ENCODE assay signal across 1 cellular context in the genomic region with DNA sequence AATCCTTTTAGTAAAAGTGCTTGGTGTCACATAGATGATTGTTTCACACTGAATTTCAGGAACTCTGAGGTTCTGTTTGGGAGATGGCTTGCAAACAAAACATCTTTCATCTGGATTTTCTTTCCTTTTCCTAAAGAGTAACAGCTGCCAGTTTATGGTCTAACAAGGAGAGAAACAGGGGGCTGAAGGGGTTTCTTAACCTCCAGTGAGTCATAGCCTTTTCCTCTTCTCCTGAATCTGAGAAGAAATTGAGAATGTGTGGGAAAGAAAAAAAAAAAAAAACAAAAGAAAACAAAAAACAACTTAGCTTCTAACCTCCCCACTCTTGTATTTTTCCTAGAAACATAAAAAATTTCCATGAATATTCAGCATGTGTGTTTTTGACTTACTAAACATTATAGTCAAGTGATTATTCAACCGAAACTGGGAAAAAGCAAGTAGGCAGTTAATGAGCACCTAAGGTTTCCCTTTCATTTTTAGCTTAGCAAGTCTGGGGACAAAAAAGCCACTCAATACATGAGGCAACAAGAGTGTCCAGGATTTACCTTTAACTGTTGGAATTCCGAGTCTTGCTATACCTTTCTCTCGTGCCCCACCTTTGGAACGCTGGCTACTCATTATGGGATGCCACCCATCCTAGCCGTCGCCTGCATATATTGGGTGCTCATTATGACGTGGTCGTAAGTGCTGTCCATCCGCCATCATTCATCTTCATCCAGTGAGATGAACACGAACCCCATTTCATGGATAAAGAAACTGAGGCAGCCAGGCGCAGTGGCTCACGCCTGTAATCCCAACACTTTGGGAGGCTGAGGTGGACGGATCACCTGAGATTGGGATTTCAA.
TF ChIP-seq lines count a peak whose summit lies in the region.

No MANE protein-coding gene starts in this region.

TF ChIP-seq in GM23338, 12 proteins besides CTCF, POLR2A, EP300 and RAD21 (continued from another document):
- TF ChIP-seq EZH2 (IDR thresholded peaks at IDR 0.05; ENCODE audit: low read depth, unreplicated experiment) (no peak), POLR2AphosphoS5 (IDR thresholded peaks at IDR 0.05; ENCODE audit: low read depth) (no peak), REST (IDR thresholded peaks at IDR 0.05; ENCODE audit: unreplicated experiment) (no peak), JUNB (IDR thresholded peaks at IDR 0.05; ENCODE audit: unreplicated experiment) (no peak), ZNF331 (CRISPR knock-in tag; IDR thresholded peaks at IDR 0.05; ENCODE audit: low read depth) (no peak), CREB1 (CRISPR knock-in tag; IDR thresholded peaks at IDR 0.05; ENCODE audit: low read depth) (no peak), ETS1 (IDR thresholded peaks at IDR 0.05) (no peak)
- TF ChIP-seq, protein P1, sequence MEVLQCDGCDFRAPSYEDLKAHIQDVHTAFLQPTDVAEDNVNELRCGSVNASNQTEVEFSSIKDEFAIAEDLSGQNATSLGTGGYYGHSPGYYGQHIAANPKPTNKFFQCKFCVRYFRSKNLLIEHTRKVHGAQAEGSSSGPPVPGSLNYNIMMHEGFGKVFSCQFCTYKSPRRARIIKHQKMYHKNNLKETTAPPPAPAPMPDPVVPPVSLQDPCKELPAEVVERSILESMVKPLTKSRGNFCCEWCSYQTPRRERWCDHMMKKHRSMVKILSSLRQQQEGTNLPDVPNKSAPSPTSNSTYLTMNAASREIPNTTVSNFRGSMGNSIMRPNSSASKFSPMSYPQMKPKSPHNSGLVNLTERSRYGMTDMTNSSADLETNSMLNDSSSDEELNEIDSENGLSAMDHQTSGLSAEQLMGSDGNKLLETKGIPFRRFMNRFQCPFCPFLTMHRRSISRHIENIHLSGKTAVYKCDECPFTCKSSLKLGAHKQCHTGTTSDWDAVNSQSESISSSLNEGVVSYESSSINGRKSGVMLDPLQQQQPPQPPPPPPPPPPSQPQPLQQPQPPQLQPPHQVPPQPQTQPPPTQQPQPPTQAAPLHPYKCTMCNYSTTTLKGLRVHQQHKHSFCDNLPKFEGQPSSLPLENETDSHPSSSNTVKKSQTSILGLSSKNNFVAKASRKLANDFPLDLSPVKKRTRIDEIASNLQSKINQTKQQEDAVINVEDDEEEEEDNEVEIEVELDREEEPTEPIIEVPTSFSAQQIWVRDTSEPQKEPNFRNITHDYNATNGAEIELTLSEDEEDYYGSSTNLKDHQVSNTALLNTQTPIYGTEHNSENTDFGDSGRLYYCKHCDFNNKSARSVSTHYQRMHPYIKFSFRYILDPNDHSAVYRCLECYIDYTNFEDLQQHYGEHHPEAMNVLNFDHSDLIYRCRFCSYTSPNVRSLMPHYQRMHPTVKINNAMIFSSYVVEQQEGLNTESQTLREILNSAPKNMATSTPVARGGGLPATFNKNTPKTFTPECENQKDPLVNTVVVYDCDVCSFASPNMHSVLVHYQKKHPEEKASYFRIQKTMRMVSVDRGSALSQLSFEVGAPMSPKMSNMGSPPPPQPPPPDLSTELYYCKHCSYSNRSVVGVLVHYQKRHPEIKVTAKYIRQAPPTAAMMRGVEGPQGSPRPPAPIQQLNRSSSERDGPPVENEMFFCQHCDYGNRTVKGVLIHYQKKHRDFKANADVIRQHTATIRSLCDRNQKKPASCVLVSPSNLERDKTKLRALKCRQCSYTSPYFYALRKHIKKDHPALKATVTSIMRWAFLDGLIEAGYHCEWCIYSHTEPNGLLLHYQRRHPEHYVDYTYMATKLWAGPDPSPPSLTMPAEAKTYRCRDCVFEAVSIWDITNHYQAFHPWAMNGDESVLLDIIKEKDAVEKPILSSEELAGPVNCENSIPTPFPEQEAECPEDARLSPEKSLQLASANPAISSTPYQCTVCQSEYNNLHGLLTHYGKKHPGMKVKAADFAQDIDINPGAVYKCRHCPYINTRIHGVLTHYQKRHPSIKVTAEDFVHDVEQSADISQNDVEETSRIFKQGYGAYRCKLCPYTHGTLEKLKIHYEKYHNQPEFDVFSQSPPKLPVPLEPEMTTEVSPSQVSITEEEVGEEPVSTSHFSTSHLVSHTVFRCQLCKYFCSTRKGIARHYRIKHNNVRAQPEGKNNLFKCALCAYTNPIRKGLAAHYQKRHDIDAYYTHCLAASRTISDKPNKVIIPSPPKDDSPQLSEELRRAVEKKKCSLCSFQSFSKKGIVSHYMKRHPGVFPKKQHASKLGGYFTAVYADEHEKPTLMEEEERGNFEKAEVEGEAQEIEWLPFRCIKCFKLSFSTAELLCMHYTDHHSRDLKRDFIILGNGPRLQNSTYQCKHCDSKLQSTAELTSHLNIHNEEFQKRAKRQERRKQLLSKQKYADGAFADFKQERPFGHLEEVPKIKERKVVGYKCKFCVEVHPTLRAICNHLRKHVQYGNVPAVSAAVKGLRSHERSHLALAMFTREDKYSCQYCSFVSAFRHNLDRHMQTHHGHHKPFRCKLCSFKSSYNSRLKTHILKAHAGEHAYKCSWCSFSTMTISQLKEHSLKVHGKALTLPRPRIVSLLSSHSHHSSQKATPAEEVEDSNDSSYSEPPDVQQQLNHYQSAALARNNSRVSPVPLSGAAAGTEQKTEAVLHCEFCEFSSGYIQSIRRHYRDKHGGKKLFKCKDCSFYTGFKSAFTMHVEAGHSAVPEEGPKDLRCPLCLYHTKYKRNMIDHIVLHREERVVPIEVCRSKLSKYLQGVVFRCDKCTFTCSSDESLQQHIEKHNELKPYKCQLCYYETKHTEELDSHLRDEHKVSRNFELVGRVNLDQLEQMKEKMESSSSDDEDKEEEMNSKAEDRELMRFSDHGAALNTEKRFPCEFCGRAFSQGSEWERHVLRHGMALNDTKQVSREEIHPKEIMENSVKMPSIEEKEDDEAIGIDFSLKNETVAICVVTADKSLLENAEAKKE (CRISPR knock-in tag; IDR thresholded peaks at IDR 0.05) = no peak
